9 cellular contexts compared by ENCODE assay signal in genomic region chr4:12724520-12724919, GRCh38.
DNase-seq lines count a peak whose midpoint lies in the region; TF ChIP-seq lines count a peak whose summit lies in the region.
"Had no signal": no experiment of that assay in that cellular context is flagged by ENCODE, and none has a peak within 500 bp of the region (broad histone marks: within the 10 kb centered on the region; RNA-seq: fewer than 3 reads in every experiment).

No MANE protein-coding gene starts in this region.

- CTCF ChIA-PET in mammary epithelial cell (lab: Charles Lee; ENCODE audit: low non-redundant PET): no interaction called here

- H3K4me3 ChIP-seq in GM12864 (ENCODE audit: low read depth, low read length): no peak overlapping the region
- no peak overlapping the region for H3K4me3 ChIP-seq in mammary epithelial cell (replicated peaks in 1 of 3; ENCODE audit: insufficient read depth in 1 of 3, low read depth in 2 of 3, low read length in 3 of 3)

- no peaks in the 10 kb centered on the region for H4K20me1 ChIP-seq in mammary epithelial cell (ENCODE audit: insufficient read depth, low read length)

- no TSS peak for BruUV-seq in mammary epithelial cell (replicated peaks; lab: Mats Ljungman, UMichigan)

- no peak for DNase-seq in GM12864 (ENCODE audit: low read depth)
- DNase-seq in Kasumi-1 (lab: John Stamatoyannopoulos, UW): peak; percentile 42 to 61
- DNase-seq in mammary epithelial cell: no peak
- DNase-seq in myocyte (ENCODE audit: low read depth): peak; percentile 3
- no peak for DNase-seq in G401 (ENCODE audit: low spot score)
- no peak for DNase-seq in NCI-H1048 (lab: John Stamatoyannopoulos, UW)
- no peak for DNase-seq in ecto neural progenitor cell (ENCODE audit: low spot score)
- no peak for DNase-seq in GOT3 (lab: John Stamatoyannopoulos, UW)
- DNase-seq: hippocampal formation had no signal

- no peak overlapping the region for H3K4me2 ChIP-seq in mammary epithelial cell (ENCODE audit: insufficient read depth, low read depth, low read length)

- WGBS in mammary epithelial cell (ENCODE audit: low coverage, missing lambda C conversion rate): 32% methylated on average over 4 of the region's 4 CpGs

- no peak overlapping the region for H3K9ac ChIP-seq in mammary epithelial cell (ENCODE audit: insufficient read depth, low read length)

- intact Hi-C loops in mammary epithelial cell (cut with micrococcal nuclease): loop anchor here (1.0 to 10.0 kb wide), 2 partner anchors 45 to 920 kb away; no protein-coding TSS in a partner anchor

- dilution Hi-C loops in mammary epithelial cell (cut with HindIII; ENCODE audit: low sequenced_read_pairs): no loop called here

- in situ Hi-C loops in mammary epithelial cell (cut with MboI; ENCODE audit: low sequenced_read_pairs in 2 of 2) (no loop called here), G401 (cut with HindIII; ENCODE audit: low sequenced_read_pairs) (no loop called here)

- no peak overlapping the region for H3K27ac ChIP-seq in mammary epithelial cell (ENCODE audit: insufficient read depth, low read depth, low read length)

- no peaks in the 10 kb centered on the region for H3K4me1 ChIP-seq in mammary epithelial cell (ENCODE audit: insufficient read depth, low read length)

- no peaks in the 10 kb centered on the region for H3K27me3 ChIP-seq in mammary epithelial cell (ENCODE audit: insufficient read depth, low read length)

- no peaks in the 10 kb centered on the region for H3K9me3 ChIP-seq in mammary epithelial cell (replicated peaks; ENCODE audit: insufficient read depth, low read length)

- H3K36me3 ChIP-seq in mammary epithelial cell (ENCODE audit: insufficient read depth, low read length): no peaks in the 10 kb centered on the region

- TF ChIP-seq CTCF in GM12864 (IDR thresholded peaks at IDR 0.05; ENCODE audit: low read depth, low read length, missing control alignments): peak; percentile 50
- TF ChIP-seq CTCF in mammary epithelial cell (conservative IDR thresholded peaks at IDR 0.05 in 1 of 2, IDR thresholded peaks at IDR 0.05 in 1 of 2; ENCODE audit: extremely low read depth in 1 of 2, insufficient read depth in 1 of 2, low read depth in 1 of 2, low read length in 2 of 2): peak; percentile 60 to 66

- H3K79me2 ChIP-seq in mammary epithelial cell (ENCODE audit: insufficient read depth, low read length): no peaks in the 10 kb centered on the region

- no peak overlapping the region for H2AFZ ChIP-seq in mammary epithelial cell (ENCODE audit: low read depth, low read length)

Comparison
In these comparisons a context has a peak if more than half of its experiments do, and no peak if none do; other contexts are left out.
1. DNase-seq: peak in Kasumi-1 (2 of 2) and myocyte (single experiment); none in GM12864 (single experiment), mammary epithelial cell (single experiment), G401 (single experiment), NCI-H1048 (single experiment), ecto neural progenitor cell (single experiment) and GOT3 (single experiment).